ENCODE assay signal across 8 cellular contexts in genomic region chr2:121530563-121531334, GRCh38. TPM values are rescaled to one million over a fixed set of nuclear protein-coding genes. Genes with fewer than 3 reads are reported as not detected.
A peak's percentile ranks its signal among the peaks of the same experiment; 100 is the strongest.
DNase-seq lines count a peak whose midpoint lies in the region; ATAC-seq and TF ChIP-seq lines count a peak whose summit lies in the region.

Gene RNU4ATAC, plus strand, starts transcription at chr2:121530880.

- DNase-seq in BJ (ENCODE audit: low read depth) (peak; percentile 99), NCI-H524 (lab: John Stamatoyannopoulos, UW) (peak; percentile 84 to 94), dedifferentiated amniotic fluid mesenchymal stem cell (ENCODE audit: extremely low spot score) (peak; percentile 98), left lobe of liver (ENCODE audit: low spot score) (peak; percentile 87)
- peak; percentile 91 for DNase-seq in activated CD4-positive, alpha-beta T cell treated with anti-CD3 and anti-CD28 coated beads for 48 hours
- DNase-seq in stimulated activated CD4-positive, alpha-beta T cell treated with anti-CD3 and anti-CD28 coated beads, Interleukin-2, amount 100 ng/mL, for 4 hours (ENCODE audit: low read depth), result peak; percentile 78

- POLR2A ChIA-PET in BJ (lab: Charles Lee), result interaction anchor here (0.5 to 2.2 kb wide), 8 partner anchors 15 to 1264 kb away, joined by 3 to 11 read pairs (median 4); partner anchors contain the start of gene NIFK

- ATAC-seq in HG03439 (IDR thresholded peaks at IDR 0.05; ENCODE audit: unreplicated experiment), result peak; percentile 82
- peak; percentile 83 for ATAC-seq in left lobe of liver

- peaks cover 1% of the 10 kb centered on the region; the same call in 1 of the 2 replicates for H3K36me3 ChIP-seq in BJ (ENCODE audit: control insufficient read depth, insufficient read depth, low read length)

- H3K4me3 ChIP-seq in BJ (ENCODE audit: low read depth, low read length), result peak within 1 kb of the TSS; percentile 83

- H3K27me3 ChIP-seq in BJ (ENCODE audit: control insufficient read depth, insufficient read depth, low read length), result no peaks in the 10 kb centered on the region

- TF ChIP-seq POLR2A in GM19193 (IDR thresholded peaks at IDR 0.05; ENCODE audit: extremely low read depth, insufficient read depth, insufficient read length), result peak; percentile 93

- CTCF ChIA-PET in BJ (lab: Yijun Ruan, JAX), result interaction anchor here (0.6 to 4.3 kb wide), 16 partner anchors 9 to 206 kb away, joined by 3 to 17 read pairs (median 3); partner anchors contain the start of gene NIFK

- TF ChIP-seq CTCF in BJ (IDR thresholded peaks at IDR 0.05; ENCODE audit: insufficient read depth, low read depth, low read length), result peak; percentile 58

RNA-seq across cellular contexts. Expression of gene RNU4ATAC, which starts in this region (rescaled TPM):
- not detected in 2 replicates for polyA plus RNA-seq in BJ (2011; rRNA removed)
- under 0.01 TPM in 2 replicates for polyA minus RNA-seq in BJ (2011; rRNA and poly(A)+ RNA removed)
- not detected for total RNA-seq in left lobe of liver

Comparison
In these comparisons a context has a peak if more than half of its experiments do, and no peak if none do; other contexts are left out.
1. Peak in every context shown above with its lines: DNase-seq, ATAC-seq and H3K4me3 ChIP-seq.
2. Peak in DNase-seq and H3K4me3 ChIP-seq in BJ; RNA of the gene not detected or under 1 TPM.
3. Peak in DNase-seq and ATAC-seq in left lobe of liver; RNA of the gene not detected or under 1 TPM.